In genomic region chr10:351770-352318, GRCh38 we compare ENCODE assay signal across 19 cellular contexts.
DNase-seq lines count a peak whose midpoint lies in the region; ATAC-seq lines count a peak whose summit lies in the region.
"Had no signal": no experiment of that assay in that cellular context is flagged by ENCODE, and none has a peak within 500 bp of the region (broad histone marks: within the 10 kb centered on the region; RNA-seq: fewer than 3 reads in every experiment).

No MANE protein-coding gene starts in this region.

- CTCF ChIA-PET in activated CD8-positive, alpha-beta memory T cell treated with anti-CD3 and anti-CD28 coated beads, Interleukin-2, amount 10 ng/mL, durations not matched to agents 7 days and 5 days (lab: Charles Lee): no interaction called here
- CTCF ChIA-PET in naive thymus-derived CD4-positive, alpha-beta T cell (lab: Charles Lee): interaction anchor here (0.8 to 1.1 kb wide), 2 partner anchors 22 to 26 kb away, joined by 3 to 6 read pairs; no protein-coding TSS in a partner anchor

- no peaks in the 10 kb centered on the region for H3K9me3 Mint-ChIP-seq in activated CD8-positive, alpha-beta memory T cell treated with anti-CD3 and anti-CD28 coated beads, Interleukin-2, amount 10 ng/mL, durations not matched to agents 7 days and 5 days (ENCODE audit: low read depth)
- H3K9me3 Mint-ChIP-seq in naive thymus-derived CD4-positive, alpha-beta T cell: peaks cover 0 to 4% (median 0%) of the 10 kb centered on the region in 11 donors
- H3K9me3 Mint-ChIP-seq: GM23338 had no signal

- H3K9me3 ChIP-seq in naive thymus-derived CD4-positive, alpha-beta T cell (ENCODE audit: control insufficient read depth in 2 of 3, low read length in 3 of 3): no peaks in the 10 kb centered on the region
- H3K9me3 ChIP-seq: heart left ventricle, left ventricle myocardium inferior, mucosa of descending colon, psoas muscle, tibial artery had no signal

- no peaks in the 10 kb centered on the region for H3K36me3 ChIP-seq in naive thymus-derived CD4-positive, alpha-beta T cell (ENCODE audit: control insufficient read depth in 2 of 3, insufficient read depth in 3 of 3, low read length in 3 of 3)

- ATAC-seq in activated CD8-positive, alpha-beta memory T cell treated with anti-CD3 and anti-CD28 coated beads, Interleukin-2, amount 10 ng/mL, durations not matched to agents 7 days and 5 days: peak; percentile 27
- peak; percentile 81 for ATAC-seq in naive thymus-derived CD4-positive, alpha-beta T cell
- no peak for ATAC-seq in GM19397 (IDR thresholded peaks at IDR 0.05; ENCODE audit: unreplicated experiment)
- ATAC-seq: GM23338, heart left ventricle, mucosa of descending colon, psoas muscle had no signal

- peak in 4 of 6 experiments; percentile 7 to 64 (median 34) for DNase-seq in stimulated activated naive CD4-positive, alpha-beta T cell (lab: John Stamatoyannopoulos, UW)
- no peak for DNase-seq in stimulated activated naive CD4-positive, alpha-beta T cell treated with Interleukin-2 at 50 U/mL for 16 hours (lab: John Stamatoyannopoulos, UW)
- peak; percentile 50 for DNase-seq in activated CD8-positive, alpha-beta memory T cell treated with anti-CD3 and anti-CD28 coated beads, Interleukin-2, amount 10 ng/mL, durations not matched to agents 7 days and 5 days
- peak in 7 of 9 donors; percentile 31 to 68 (median 53) for DNase-seq in naive thymus-derived CD4-positive, alpha-beta T cell
- DNase-seq in DMS 273 treated with DMSO at 0.1 percent for 48 hours (lab: John Stamatoyannopoulos, UW): no peak
- no peak for DNase-seq in DMS53 treated with DMSO at 0.1 percent for 48 hours (lab: John Stamatoyannopoulos, UW; ENCODE audit: unreplicated experiment)
- DNase-seq: activated gamma-delta T cell treated with Interleukin-2 at 50 U/mL for 16 hours, EL, heart left ventricle, KG1, left ventricle myocardium inferior, mucosa of descending colon, NCI-H2029 treated with DMSO at 0.1 percent for 48 hours, psoas muscle, small intestine had no signal

- H3K4me1 ChIP-seq in naive thymus-derived CD4-positive, alpha-beta T cell (ENCODE audit: control insufficient read depth in 2 of 2, insufficient read depth in 2 of 2, low read length in 2 of 2): peaks cover 6 to 15% of the 10 kb centered on the region in 2 donors
- H3K4me1 ChIP-seq: heart left ventricle, left ventricle myocardium inferior, psoas muscle, tibial artery had no signal

- H3K27me3 ChIP-seq in naive thymus-derived CD4-positive, alpha-beta T cell (ENCODE audit: control insufficient read depth in 2 of 2, insufficient read depth in 2 of 2, low read length in 2 of 2): no peaks in the 10 kb centered on the region
- H3K27me3 ChIP-seq: heart left ventricle, tibial artery had no signal

- no peak overlapping the region for H3K27ac Mint-ChIP-seq in activated CD8-positive, alpha-beta memory T cell treated with anti-CD3 and anti-CD28 coated beads, Interleukin-2, amount 10 ng/mL, durations not matched to agents 7 days and 5 days
- peak overlapping the region in 8 of 9 donors; percentile 50 to 87 (median 70) for H3K27ac Mint-ChIP-seq in naive thymus-derived CD4-positive, alpha-beta T cell
- H3K27ac Mint-ChIP-seq: GM23338 had no signal

- peaks cover 18% of the 10 kb centered on the region for H3K4me1 Mint-ChIP-seq in activated CD8-positive, alpha-beta memory T cell treated with anti-CD3 and anti-CD28 coated beads, Interleukin-2, amount 10 ng/mL, durations not matched to agents 7 days and 5 days
- peaks cover 0 to 25% (median 21%) of the 10 kb centered on the region in 7 donors for H3K4me1 Mint-ChIP-seq in naive thymus-derived CD4-positive, alpha-beta T cell
- H3K4me1 Mint-ChIP-seq: GM23338 had no signal

- H3K4me3 Mint-ChIP-seq in activated CD8-positive, alpha-beta memory T cell treated with anti-CD3 and anti-CD28 coated beads, Interleukin-2, amount 10 ng/mL, durations not matched to agents 7 days and 5 days: peak overlapping the region; percentile 5
- peak overlapping the region in 8 of 10 donors; percentile 19 to 60 (median 46) for H3K4me3 Mint-ChIP-seq in naive thymus-derived CD4-positive, alpha-beta T cell
- H3K4me3 Mint-ChIP-seq: GM23338 had no signal

- H3K4me3 ChIP-seq in naive thymus-derived CD4-positive, alpha-beta T cell (ENCODE audit: low read length): no peak overlapping the region
- H3K4me3 ChIP-seq: coronary artery, GM23338, heart left ventricle, left ventricle myocardium inferior, mucosa of descending colon, psoas muscle, tibial artery had no signal

- no peaks in the 10 kb centered on the region for H3K27me3 Mint-ChIP-seq in activated CD8-positive, alpha-beta memory T cell treated with anti-CD3 and anti-CD28 coated beads, Interleukin-2, amount 10 ng/mL, durations not matched to agents 7 days and 5 days
- H3K27me3 Mint-ChIP-seq in naive thymus-derived CD4-positive, alpha-beta T cell: no peaks in the 10 kb centered on the region

- POLR2A ChIA-PET in naive thymus-derived CD4-positive, alpha-beta T cell (lab: Charles Lee): interaction anchor here (1.4 kb wide), 1 partner anchor 118 kb away, joined by 3 read pairs; no protein-coding TSS in a partner anchor

- intact Hi-C loops in naive thymus-derived CD4-positive, alpha-beta T cell (cut with micrococcal nuclease): loop anchor here in 1 of 2 donors (1.0 to 2.0 kb wide), 2 partner anchors 23 to 118 kb away; no protein-coding TSS in a partner anchor

- no peak overlapping the region for H3K27ac ChIP-seq in naive thymus-derived CD4-positive, alpha-beta T cell (ENCODE audit: low read depth, low read length)
- H3K27ac ChIP-seq: coronary artery, heart left ventricle, left ventricle myocardium inferior, psoas muscle, tibial artery had no signal

- H3K36me3 Mint-ChIP-seq in activated CD8-positive, alpha-beta memory T cell treated with anti-CD3 and anti-CD28 coated beads, Interleukin-2, amount 10 ng/mL, durations not matched to agents 7 days and 5 days: no peaks in the 10 kb centered on the region
- H3K36me3 Mint-ChIP-seq in naive thymus-derived CD4-positive, alpha-beta T cell: peaks cover 0 to 14% (median 3%) of the 10 kb centered on the region in 5 donors

Comparison
In these comparisons a context has a peak if more than half of its experiments do, and no peak if none do; other contexts are left out.
1. DNase-seq: peak in stimulated activated naive CD4-positive, alpha-beta T cell (4 of 6), activated CD8-positive, alpha-beta memory T cell treated with anti-CD3 and anti-CD28 coated beads, Interleukin-2, amount 10 ng/mL, durations not matched to agents 7 days and 5 days (single experiment) and naive thymus-derived CD4-positive, alpha-beta T cell (7 of 9); none in stimulated activated naive CD4-positive, alpha-beta T cell treated with Interleukin-2 at 50 U/mL for 16 hours (single experiment), DMS 273 treated with DMSO at 0.1 percent for 48 hours (single experiment) and DMS53 treated with DMSO at 0.1 percent for 48 hours (single experiment).